In the genomic region with DNA sequence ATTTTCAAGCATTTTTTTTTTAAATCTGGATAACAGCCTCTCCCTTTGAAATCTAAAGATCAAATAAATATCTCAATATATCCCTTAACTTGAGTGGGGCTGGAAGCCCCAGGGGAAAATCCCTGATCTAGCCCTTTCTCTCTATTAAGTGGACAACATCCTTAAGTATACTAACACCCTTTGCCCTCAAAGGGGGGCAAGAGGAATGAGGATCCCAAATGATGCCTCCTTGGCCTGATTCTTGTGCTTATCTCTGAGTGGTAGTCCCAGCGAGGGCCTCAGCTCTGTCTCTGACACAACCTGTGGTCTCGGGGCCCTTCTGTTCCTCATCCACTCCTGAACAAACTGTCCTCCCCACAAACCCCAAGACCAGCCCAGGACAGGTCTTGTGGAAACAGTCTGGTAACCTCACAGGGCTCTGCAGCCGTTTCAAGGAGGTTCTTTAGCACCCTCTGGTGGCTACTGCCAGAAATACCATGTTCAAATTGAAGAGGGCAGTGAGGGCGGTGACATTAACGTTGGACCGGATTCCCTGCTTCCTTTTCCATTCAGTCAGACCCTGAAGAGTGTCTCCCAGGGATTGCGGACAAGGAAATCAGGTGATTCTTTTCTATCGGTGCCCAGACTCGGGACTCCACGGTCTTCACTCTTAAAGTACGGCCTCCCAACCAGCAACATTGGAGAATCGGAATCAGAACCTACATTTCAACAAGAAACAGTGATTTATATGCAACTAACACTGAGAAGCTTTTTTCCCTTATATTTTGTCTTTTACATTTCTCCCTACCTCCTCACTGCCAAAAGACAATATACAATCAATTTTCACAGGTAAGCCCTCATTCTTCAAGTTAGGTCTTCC, we compare ENCODE assay signal across 8 cellular contexts. TPM values are rescaled to one million over a fixed set of nuclear protein-coding genes. Genes with fewer than 3 reads are reported as not detected.
DNase-seq lines count a peak whose midpoint lies in the region; ATAC-seq, FAIRE-seq and TF ChIP-seq lines count a peak whose summit lies in the region.

No MANE protein-coding gene starts in this region.

- H3K4me3 ChIP-seq in KMS-11 (IDR thresholded peaks at IDR 0.05; ENCODE audit: insufficient read depth, low read depth, low read length) (no peak overlapping the region), neutrophil (ENCODE audit: low read depth in 1 of 2, low read length in 1 of 2) (no peak overlapping the region), testis (no peak overlapping the region)

- peak overlapping the region; percentile 33; the same call in 1 of the 2 replicates for H2AFZ ChIP-seq in KMS-11 (ENCODE audit: low read depth)

- no peak for TF ChIP-seq POLR2A in testis (IDR thresholded peaks at IDR 0.05)

- H3K9ac ChIP-seq in KMS-11, result no peak overlapping the region

- H3K27ac Mint-ChIP-seq in activated T-cell treated with anti-CD3 and anti-CD28 coated beads, Interleukin-2, amount 50 U/mL, for 72 hours, result no peak overlapping the region

- H3K9me3 Mint-ChIP-seq in activated T-cell treated with anti-CD3 and anti-CD28 coated beads, Interleukin-2, amount 50 U/mL, for 72 hours, result no peaks in the 10 kb centered on the region

- no peaks in the 10 kb centered on the region for H4K20me1 ChIP-seq in KMS-11 (ENCODE audit: insufficient read depth)

- DNase-seq in ELF-1 (ENCODE audit: low read depth, low spot score), result peak; percentile 89
- DNase-seq in RCC 7860 (ENCODE audit: low spot score), result peak; percentile 38
- peak; percentile 71 to 75 for DNase-seq in activated T-cell treated with anti-CD3 and anti-CD28 coated beads, Interleukin-2, amount 50 U/mL, for 72 hours
- peak; percentile 60 for DNase-seq in fibroblast of the conjunctiva (ENCODE audit: low read depth)
- DNase-seq in testis, result peak; percentile 92

- ATAC-seq in GM21786 (IDR thresholded peaks at IDR 0.05; ENCODE audit: unreplicated experiment), result peak; percentile 89
- ATAC-seq in activated T-cell treated with anti-CD3 and anti-CD28 coated beads, Interleukin-2, amount 50 U/mL, for 72 hours (replicated peaks in 1 of 2), result peak; percentile 90 to 96

- intact Hi-C loops in testis (cut with DNase I; ENCODE audit: low total_unique reads), result loop anchor here (10.0 kb wide), 1 partner anchor 234 kb away; no protein-coding TSS in a partner anchor

- peak overlapping the region; percentile 32 for H3K4me2 ChIP-seq in KMS-11

- H3K36me3 ChIP-seq in KMS-11 (ENCODE audit: insufficient read depth), result no peaks in the 10 kb centered on the region
- H3K36me3 ChIP-seq in neutrophil, result no peaks in the 10 kb centered on the region
- H3K36me3 ChIP-seq in testis (ENCODE audit: low read depth, missing control alignments), result no peaks in the 10 kb centered on the region

- H3K4me1 ChIP-seq in KMS-11 (ENCODE audit: low read depth, poor library complexity, severe bottlenecking) (peaks cover 20% of the 10 kb centered on the region), neutrophil (ENCODE audit: control insufficient read depth in 1 of 2, insufficient read depth in 1 of 2, low read depth in 1 of 2, low read length in 1 of 2) (no peaks in the 10 kb centered on the region), testis (no peaks in the 10 kb centered on the region)

- WGBS in testis, 2 donors, result 6 to 11% methylated on average over 12 of the region's 12 CpGs

- peaks cover 44% of the 10 kb centered on the region for H3K27me3 Mint-ChIP-seq in activated T-cell treated with anti-CD3 and anti-CD28 coated beads, Interleukin-2, amount 50 U/mL, for 72 hours (ENCODE audit: low read depth)

- peak overlapping the region in 1 of 2 donors; percentile 42 for H3K4me3 Mint-ChIP-seq in activated T-cell treated with anti-CD3 and anti-CD28 coated beads, Interleukin-2, amount 50 U/mL, for 72 hours

- no peaks in the 10 kb centered on the region for H3K79me2 ChIP-seq in KMS-11 (ENCODE audit: insufficient read depth, low read depth)

- H3K27me3 ChIP-seq in KMS-11 (ENCODE audit: insufficient read depth, low read depth), result no peaks in the 10 kb centered on the region
- H3K27me3 ChIP-seq in neutrophil, result peaks cover 13% of the 10 kb centered on the region
- H3K27me3 ChIP-seq in testis, result no peaks in the 10 kb centered on the region

- peak; percentile 55 for FAIRE-seq in RCC 7860 (lab: Jason Lieb, UNC)

- H3K36me3 Mint-ChIP-seq in activated T-cell treated with anti-CD3 and anti-CD28 coated beads, Interleukin-2, amount 50 U/mL, for 72 hours (ENCODE audit: insufficient read depth in 2 of 2), result no peaks in the 10 kb centered on the region

- H3K9me3 ChIP-seq in neutrophil (no peaks in the 10 kb centered on the region), testis (no peaks in the 10 kb centered on the region)

- H3K27ac ChIP-seq in KMS-11 (no peak overlapping the region), neutrophil (no peak overlapping the region), testis (no peak overlapping the region)

- TF ChIP-seq CTCF in KMS-11 (conservative IDR thresholded peaks at IDR 0.05; ENCODE audit: low read depth, low read length), result peak; percentile 94
- TF ChIP-seq CTCF in neutrophil (IDR thresholded peaks at IDR 0.05), result peak; percentile 52
- peak; percentile 73 to 83 (median 78) for TF ChIP-seq CTCF in testis (IDR thresholded peaks at IDR 0.05)

- H3K4me1 Mint-ChIP-seq in activated T-cell treated with anti-CD3 and anti-CD28 coated beads, Interleukin-2, amount 50 U/mL, for 72 hours (ENCODE audit: low read depth), result peaks cover 12% of the 10 kb centered on the region

RNA-seq across cellular contexts. Expression of a gene that starts 13.0 kb away (rescaled TPM):
- total RNA-seq in activated T-cell treated with anti-CD3 and anti-CD28 coated beads, Interleukin-2, amount 50 U/mL, for 72 hours, result under 1 TPM; 0.26 to 0.28 TPM
- total RNA-seq in testis, result 1 to 10 TPM in 1 of 2 donors, under 1 TPM in 1; 0.56 to 2.0 TPM
- polyA plus RNA-seq in testis (ENCODE audit: insufficient read depth, low read depth, low replicate concordance), result 1.7 TPM

Comparison
In these comparisons a context has a peak if more than half of its experiments do, and no peak if none do; other contexts are left out.
1. DNase-seq: peak in every context shown above with its lines; median percentile 92 in testis; 89 in ELF-1; 73 in activated T-cell treated with anti-CD3 and anti-CD28 coated beads, Interleukin-2, amount 50 U/mL, for 72 hours; 60 in fibroblast of the conjunctiva; 38 in RCC 7860.